In genomic region chr13:34155931-34156607, GRCh38 we compare ENCODE assay signal across 8 cellular contexts.
DNase-seq lines count a peak whose midpoint lies in the region; ATAC-seq and TF ChIP-seq lines count a peak whose summit lies in the region.

No MANE protein-coding gene starts in this region.

- no peak overlapping the region for H3K4me3 ChIP-seq in fibroblast of pulmonary artery (replicated peaks; ENCODE audit: low read depth, low read length)
- H3K4me3 ChIP-seq in thoracic aorta, result no peak overlapping the region

- TF ChIP-seq CTCF in fibroblast of pulmonary artery (IDR thresholded peaks at IDR 0.05; ENCODE audit: low read length, missing control alignments) (no peak), thoracic aorta (IDR thresholded peaks at IDR 0.05) (no peak)

- H3K4me1 ChIP-seq in thoracic aorta (ENCODE audit: control insufficient read depth in 1 of 2, low read depth in 2 of 2), result peaks cover 26 to 59% of the 10 kb centered on the region in 2 donors

- no peaks in the 10 kb centered on the region for H3K36me3 ChIP-seq in thoracic aorta

- peak overlapping the region; percentile 80 for H3K27ac ChIP-seq in thoracic aorta

- H3K27me3 ChIP-seq in thoracic aorta (replicated peaks; ENCODE audit: insufficient read depth), result no peaks in the 10 kb centered on the region

- intact Hi-C loops in left ventricle myocardium superior (cut with micrococcal nuclease) (no loop called here), cardiac septum (cut with DNase I) (no loop called here)

- DNase-seq in NCI-H2171 treated with DMSO at 0.1 percent for 48 hours (lab: John Stamatoyannopoulos, UW) (peak; percentile 0), NCI-H2171 (lab: John Stamatoyannopoulos, UW) (no peak), fibroblast of pulmonary artery (ENCODE audit: low read depth) (peak; percentile 48), thoracic aorta (ENCODE audit: low spot score) (no peak), left ventricle myocardium superior (no peak), cardiac septum (ENCODE audit: low spot score) (no peak)

- ATAC-seq in SK-N-SH treated with all-trans-retinoic acid at 6 μM for 48 hours (peak; percentile 61), thoracic aorta (ENCODE audit: insufficient number of reproducible peaks, low FRiP score, low read depth) (no peak), left ventricle myocardium superior (no peak), HG02970 (IDR thresholded peaks at IDR 0.05; ENCODE audit: low FRiP score, unreplicated experiment) (no peak)

- H3K9me3 ChIP-seq in thoracic aorta, result no peaks in the 10 kb centered on the region

TF ChIP-seq in SK-N-SH treated with all-trans-retinoic acid at 6 μM for 48 hours, 23 proteins besides CTCF, POLR2A, EP300 and RAD21:
- TF ChIP-seq ZNF565 (CRISPR knock-in tag; conservative IDR thresholded peaks at IDR 0.05; ENCODE audit: low read depth) (no peak), ZNF70 (CRISPR knock-in tag; IDR thresholded peaks at IDR 0.05) (0 out of 2 replicates have a peak, but pooled peaks have one; percentile 22), ISL1 (CRISPR knock-in tag; IDR thresholded peaks at IDR 0.05) (peak; percentile 17; the same call in 1 of the 2 replicates)

Comparison
In these comparisons a context has a peak if more than half of its experiments do, and no peak if none do; other contexts are left out.
1. DNase-seq: peak in NCI-H2171 treated with DMSO at 0.1 percent for 48 hours (single experiment) and fibroblast of pulmonary artery (single experiment); none in NCI-H2171 (single experiment), thoracic aorta (single experiment), left ventricle myocardium superior (single experiment) and cardiac septum (single experiment).